ENCODE assay signal across 33 cellular contexts in genomic region chr1:54658164-54658913, GRCh38. TPM values are rescaled to one million over a fixed set of nuclear protein-coding genes. Genes with fewer than 3 reads are reported as not detected.
"Had no signal": no experiment of that assay in that cellular context is flagged by ENCODE, and none has a peak within 500 bp of the region (broad histone marks: within the 10 kb centered on the region; RNA-seq: fewer than 3 reads in every experiment).

No MANE protein-coding gene starts in this region.

- H3K4me2 ChIP-seq: neural progenitor cell, smooth muscle cell had no signal

- H3K4me1 ChIP-seq: neural progenitor cell, parathyroid adenoma, psoas muscle, spleen, stomach, thyroid gland, tibial nerve, upper lobe of left lung, vagina had no signal

- H3K9me3 ChIP-seq: ovary, thyroid gland had no signal

- ATAC-seq: natural killer cell; psoas muscle; right cardiac atrium; sciatic nerve; stimulated activated effector memory CD8-positive, alpha-beta T cell treated with anti-CD3 and anti-CD28 coated beads, Interleukin-12 subunit alpha, Interleukin-12 subunit beta, amount 100 ng/mL, for 72 hours; stimulated activated naive B cell treated with anti-CD40 and anti-IgM and Interleukin-4, amounts not matched to agents 10 μg/mL and 1 μg/mL and 100 μg/mL, for 72 hours had no signal

- DNase-seq: natural killer cell; occipital lobe; ovary; posterior cingulate gyrus; psoas muscle; right cardiac atrium; spleen; stimulated activated CD4-positive, alpha-beta T cell treated with anti-CD3 and anti-CD28 coated beads, Interleukin-12 subunit alpha, Interleukin-12 subunit beta, amount 100 ng/mL, for 4 hours; stimulated activated CD4-positive, alpha-beta T cell treated with anti-CD3 and anti-CD28 coated beads, Interleukin-2, amount 100 ng/mL, for 24 hours; stimulated activated CD4-positive, alpha-beta T cell treated with anti-CD3 and anti-CD28 coated beads, Interleukin-2, amount 100 ng/mL, for 48 hours; stimulated activated CD4-positive, alpha-beta T cell treated with anti-CD3 and anti-CD28 coated beads, Interleukin-4, amount 100 ng/mL, for 24 hours; stimulated activated naive B cell treated with anti-CD40 and anti-IgM and Interleukin-4, amounts not matched to agents 10 μg/mL and 1 μg/mL and 100 μg/mL, for 72 hours; stimulated activated naive CD4-positive, alpha-beta T cell treated with Interleukin-2 at 50 U/mL for 16 hours; stomach; thyroid gland; trophoblast cell; upper lobe of left lung had no signal

- H3K4me3 ChIP-seq: neural progenitor cell, ovary, psoas muscle, skin epidermis, smooth muscle cell, spleen, stomach, thoracic aorta, thyroid gland, tibial nerve, upper lobe of left lung, vagina had no signal

- FAIRE-seq: urothelium cell line had no signal

- H2AFZ ChIP-seq: neural progenitor cell, parathyroid adenoma had no signal

- H3K27ac ChIP-seq: neural progenitor cell, ovary, parathyroid adenoma, psoas muscle, skin epidermis, spleen, stomach, thoracic aorta, thyroid gland, tibial nerve, upper lobe of left lung, vagina had no signal

- H3K9ac ChIP-seq: neural progenitor cell, parathyroid adenoma had no signal

- H3K79me2 ChIP-seq: parathyroid adenoma had no signal

- H3K27me3 ChIP-seq: neural progenitor cell, ovary, spleen, stomach, thyroid gland, tibial nerve, upper lobe of left lung, vagina had no signal

- H3K36me3 ChIP-seq: neural progenitor cell, ovary, spleen, thyroid gland, upper lobe of left lung, vagina had no signal

RNA-seq across cellular contexts. Expression of gene MROH7, which starts 16.8 kb away (rescaled TPM):
- total RNA-seq: renal cortical epithelial cell had no signal
- polyA plus RNA-seq: neural cell had no signal

RNA-seq across cellular contexts. Expression of gene FAM151A, which starts 35.0 kb away (rescaled TPM):
- total RNA-seq: natural killer cell, occipital lobe, osteoblast, ovary, progenitor cell of endocrine pancreas, psoas muscle, renal cortical epithelial cell, sciatic nerve, smooth muscle cell, temporal lobe, thoracic aorta, thyroid gland, tibial nerve, upper lobe of left lung, ureter, vagina had no signal
- polyA plus RNA-seq: neural cell, smooth muscle cell had no signal
